Comparison of ENCODE assay signal across 19 cellular contexts in the genomic region with DNA sequence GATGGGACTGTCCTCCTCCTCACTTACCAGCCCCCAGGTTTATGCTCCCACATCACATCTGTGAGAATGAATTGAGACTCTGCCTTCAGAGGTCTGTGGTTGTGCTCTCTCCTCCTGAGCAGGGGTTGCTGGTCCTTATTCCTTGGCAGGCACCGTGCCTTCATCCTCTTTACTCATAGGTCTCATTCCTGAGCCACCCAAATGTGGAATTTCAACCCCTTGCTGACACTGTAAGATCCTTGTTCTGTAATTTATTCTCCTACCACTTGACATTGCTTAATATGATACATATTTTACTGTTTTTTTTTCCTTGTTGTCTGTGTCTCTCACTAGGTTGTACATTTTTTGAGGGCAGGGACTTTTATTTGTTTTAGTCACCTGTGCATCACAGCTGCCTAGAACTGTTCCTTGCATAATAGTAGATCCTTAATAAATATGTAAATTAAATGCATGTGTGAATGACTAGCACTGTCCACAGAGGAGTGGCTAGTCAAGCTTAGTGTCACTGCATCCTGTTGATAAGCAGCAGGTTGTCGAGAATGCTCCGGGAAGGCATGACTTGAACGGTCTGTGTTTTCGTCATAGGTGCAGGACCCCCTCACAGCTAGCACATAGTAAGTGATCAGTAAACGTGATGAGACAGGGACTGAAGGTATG.
A peak's percentile ranks its signal among the peaks of the same experiment; 100 is the strongest.
DNase-seq lines count a peak whose midpoint lies in the region; ATAC-seq and TF ChIP-seq lines count a peak whose summit lies in the region.
"Had no signal": no experiment of that assay in that cellular context is flagged by ENCODE, and none has a peak within 500 bp of the region (broad histone marks: within the 10 kb centered on the region; RNA-seq: fewer than 3 reads in every experiment).

No MANE protein-coding gene starts in this region.

- H3K27ac ChIP-seq in upper lobe of right lung (no peak overlapping the region), substantia nigra (ENCODE audit: low read depth, low read length, poor library complexity, severe bottlenecking) (no peak overlapping the region)
- H3K27ac ChIP-seq: A549, suprapubic skin had no signal

- H3K36me3 ChIP-seq in upper lobe of right lung: no peaks in the 10 kb centered on the region
- H3K36me3 ChIP-seq: suprapubic skin had no signal

- no peak overlapping the region for H3K4me3 Mint-ChIP-seq in natural killer cell
- H3K4me3 Mint-ChIP-seq in natural killer cell treated with Interleukin-12 subunit alpha and Interleukin-12 subunit beta and Interleukin-15 and Interleukin-18, amount 100 ng/mL, for 72 hours: no peak overlapping the region
- H3K4me3 Mint-ChIP-seq in activated T-helper 17 cell treated with anti-CD3 and anti-CD28 coated beads, Interleukin-2, amount 50 U/mL, for 72 hours: no peak overlapping the region
- H3K4me3 Mint-ChIP-seq: brain had no signal

- peak overlapping the region; percentile 6 to 62 for H3K27ac Mint-ChIP-seq in natural killer cell
- H3K27ac Mint-ChIP-seq in natural killer cell treated with Interleukin-12 subunit alpha and Interleukin-12 subunit beta and Interleukin-15 and Interleukin-18, amount 100 ng/mL, for 72 hours: no peak overlapping the region
- peak overlapping the region; percentile 13 for H3K27ac Mint-ChIP-seq in activated T-helper 17 cell treated with anti-CD3 and anti-CD28 coated beads, Interleukin-2, amount 50 U/mL, for 72 hours
- H3K27ac Mint-ChIP-seq: brain had no signal

- no peaks in the 10 kb centered on the region for H3K4me1 ChIP-seq in upper lobe of right lung
- H3K4me1 ChIP-seq: A549, suprapubic skin had no signal

- no peaks in the 10 kb centered on the region for H3K36me3 Mint-ChIP-seq in natural killer cell
- H3K36me3 Mint-ChIP-seq in natural killer cell treated with Interleukin-12 subunit alpha and Interleukin-12 subunit beta and Interleukin-15 and Interleukin-18, amount 100 ng/mL, for 72 hours: no peaks in the 10 kb centered on the region
- H3K36me3 Mint-ChIP-seq in activated T-helper 17 cell treated with anti-CD3 and anti-CD28 coated beads, Interleukin-2, amount 50 U/mL, for 72 hours (ENCODE audit: low read depth): peaks cover 16% of the 10 kb centered on the region
- H3K36me3 Mint-ChIP-seq: brain had no signal

- peaks cover 8 to 9% of the 10 kb centered on the region in 2 donors for H3K4me1 Mint-ChIP-seq in natural killer cell
- peaks cover 6 to 8% of the 10 kb centered on the region in 2 donors for H3K4me1 Mint-ChIP-seq in natural killer cell treated with Interleukin-12 subunit alpha and Interleukin-12 subunit beta and Interleukin-15 and Interleukin-18, amount 100 ng/mL, for 72 hours (ENCODE audit: low read depth in 2 of 2)
- no peaks in the 10 kb centered on the region for H3K4me1 Mint-ChIP-seq in activated T-helper 17 cell treated with anti-CD3 and anti-CD28 coated beads, Interleukin-2, amount 50 U/mL, for 72 hours

- no peaks in the 10 kb centered on the region for H3K27me3 ChIP-seq in upper lobe of right lung
- H3K27me3 ChIP-seq: suprapubic skin had no signal

- no peaks in the 10 kb centered on the region for H3K9me3 Mint-ChIP-seq in natural killer cell
- no peaks in the 10 kb centered on the region for H3K9me3 Mint-ChIP-seq in natural killer cell treated with Interleukin-12 subunit alpha and Interleukin-12 subunit beta and Interleukin-15 and Interleukin-18, amount 100 ng/mL, for 72 hours
- no peaks in the 10 kb centered on the region for H3K9me3 Mint-ChIP-seq in activated T-helper 17 cell treated with anti-CD3 and anti-CD28 coated beads, Interleukin-2, amount 50 U/mL, for 72 hours
- H3K9me3 Mint-ChIP-seq: brain had no signal

- intact Hi-C loops in natural killer cell (cut with micrococcal nuclease) (no loop called here), upper lobe of right lung (cut with DNase I) (no loop called here)

- TF ChIP-seq CTCF in natural killer cell (IDR thresholded peaks at IDR 0.05): no peak
- no peak for TF ChIP-seq CTCF in upper lobe of right lung (IDR thresholded peaks at IDR 0.05)

- no peak overlapping the region for H3K4me3 ChIP-seq in upper lobe of right lung
- H3K4me3 ChIP-seq: A549, suprapubic skin had no signal

- DNase-seq in natural killer cell (no peak), fibroblast of gingiva (ENCODE audit: low read depth) (peak; percentile 10), upper lobe of right lung (no peak), substantia nigra (lab: John Stamatoyannopoulos, UW) (no peak)
- DNase-seq in natural killer cell treated with Interleukin-12 subunit alpha and Interleukin-12 subunit beta and Interleukin-15 and Interleukin-18, amount 100 ng/mL, for 72 hours (ENCODE audit: low spot score): no peak
- DNase-seq in activated naive CD4-positive, alpha-beta T cell treated with anti-CD3 and anti-CD28 coated beads, Interleukin-2, amount 50 U/mL, for 16 hours: no peak
- DNase-seq: activated CD4-positive, alpha-beta T cell treated with anti-CD3 and anti-CD28 coated beads, Interleukin-2, amount 50 U/mL, for 48 hours; activated naive CD4-positive, alpha-beta T cell treated with Interleukin-2 at 50 U/mL for 16 hours; cortex of kidney; HCEC 1CT; left ventricle myocardium superior; NCI-H1930; nucleus accumbens; RPMI8226 had no signal

- H3K9me3 ChIP-seq in upper lobe of right lung: no peaks in the 10 kb centered on the region
- H3K9me3 ChIP-seq: A549, suprapubic skin had no signal

- ATAC-seq in natural killer cell (peak in 2 of 3 donors; percentile 44 to 47), upper lobe of right lung (peak; percentile 91)
- no peak for ATAC-seq in natural killer cell treated with Interleukin-12 subunit alpha and Interleukin-12 subunit beta and Interleukin-15 and Interleukin-18, amount 100 ng/mL, for 72 hours
- no peak for ATAC-seq in activated T-helper 17 cell treated with anti-CD3 and anti-CD28 coated beads, Interleukin-2, amount 50 U/mL, for 72 hours (replicated peaks)
- ATAC-seq in activated CD4-positive, CD25-positive, alpha-beta regulatory T cell treated with anti-CD3 and anti-CD28 coated beads, Interleukin-2, amount 50 U/mL, for 24 hours: no peak
- ATAC-seq: A549, left ventricle myocardium superior had no signal

- H3K27me3 Mint-ChIP-seq in natural killer cell (ENCODE audit: low read depth in 2 of 2): no peaks in the 10 kb centered on the region
- H3K27me3 Mint-ChIP-seq in natural killer cell treated with Interleukin-12 subunit alpha and Interleukin-12 subunit beta and Interleukin-15 and Interleukin-18, amount 100 ng/mL, for 72 hours: no peaks in the 10 kb centered on the region
- no peaks in the 10 kb centered on the region for H3K27me3 Mint-ChIP-seq in activated T-helper 17 cell treated with anti-CD3 and anti-CD28 coated beads, Interleukin-2, amount 50 U/mL, for 72 hours

Comparison
In these comparisons a context has a peak if more than half of its experiments do, and no peak if none do; other contexts are left out.
1. ATAC-seq: peak in natural killer cell (2 of 3) and upper lobe of right lung (single experiment); none in natural killer cell treated with Interleukin-12 subunit alpha and Interleukin-12 subunit beta and Interleukin-15 and Interleukin-18, amount 100 ng/mL, for 72 hours (0 of 2), activated T-helper 17 cell treated with anti-CD3 and anti-CD28 coated beads, Interleukin-2, amount 50 U/mL, for 72 hours (single experiment) and activated CD4-positive, CD25-positive, alpha-beta regulatory T cell treated with anti-CD3 and anti-CD28 coated beads, Interleukin-2, amount 50 U/mL, for 24 hours (0 of 2).
2. H3K27ac Mint-ChIP-seq: peak in natural killer cell (2 of 2) and activated T-helper 17 cell treated with anti-CD3 and anti-CD28 coated beads, Interleukin-2, amount 50 U/mL, for 72 hours (single experiment); none in natural killer cell treated with Interleukin-12 subunit alpha and Interleukin-12 subunit beta and Interleukin-15 and Interleukin-18, amount 100 ng/mL, for 72 hours (0 of 2).